Comparison of ENCODE assay signal across 12 cellular contexts in genomic region chr16:88303890-88304819, GRCh38.
DNase-seq lines count a peak whose midpoint lies in the region; ATAC-seq and TF ChIP-seq lines count a peak whose summit lies in the region.
"Had no signal": no experiment of that assay in that cellular context is flagged by ENCODE, and none has a peak within 500 bp of the region (broad histone marks: within the 10 kb centered on the region; RNA-seq: fewer than 3 reads in every experiment).

No MANE protein-coding gene starts in this region.

- H3K79me2 ChIP-seq in osteoblast (ENCODE audit: insufficient read depth, low read length), result no peaks in the 10 kb centered on the region

- H3K4me3 Mint-ChIP-seq in effector memory CD8-positive, alpha-beta T cell, result no peak overlapping the region
- H3K4me3 Mint-ChIP-seq: activated B cell treated with CpG ODN at 0.5 μM for 24 hours had no signal

- H3K27ac ChIP-seq in SJCRH30, result peak overlapping the region; percentile 32; the same call in 1 of the 2 replicates
- peak overlapping the region; percentile 85 for H3K27ac ChIP-seq in osteoblast (ENCODE audit: low read depth, low read length)

- H3K9me3 ChIP-seq in SJCRH30 (replicated peaks), result peaks cover 5% of the 10 kb centered on the region
- H3K9me3 ChIP-seq in osteoblast (ENCODE audit: low read depth, low read length), result no peaks in the 10 kb centered on the region

- H4K20me1 ChIP-seq in osteoblast (ENCODE audit: insufficient read depth, low read length), result no peaks in the 10 kb centered on the region

- no peak overlapping the region for H3K27ac Mint-ChIP-seq in effector memory CD8-positive, alpha-beta T cell
- H3K27ac Mint-ChIP-seq: activated B cell treated with CpG ODN at 0.5 μM for 24 hours had no signal

- CTCF ChIA-PET in BJ (lab: Yijun Ruan, JAX), result interaction anchor here (1.3 to 1.9 kb wide), 2 partner anchors 17 to 109 kb away, joined by 4 read pairs; no protein-coding TSS in a partner anchor

- DNase-seq in BJ (ENCODE audit: low read depth) (peak; percentile 93), SJCRH30 (peak; percentile 8 to 27), fibroblast of villous mesenchyme (ENCODE audit: low read depth) (peak; percentile 96), osteoblast (ENCODE audit: insufficient read length, low spot score, missing footprints) (peak; percentile 98), NCI-H1694 treated with DMSO at 0.1 percent for 48 hours (lab: John Stamatoyannopoulos, UW) (no peak), GDM1 (lab: John Stamatoyannopoulos, UW) (no peak)
- DNase-seq in effector memory CD8-positive, alpha-beta T cell, result no peak
- DNase-seq: activated B cell treated with CpG ODN at 0.5 μM for 24 hours, amygdala, DND-41, NCI-H2171 had no signal

- no peaks in the 10 kb centered on the region for H3K36me3 ChIP-seq in BJ (ENCODE audit: control insufficient read depth, insufficient read depth, low read length)
- no peaks in the 10 kb centered on the region for H3K36me3 ChIP-seq in SJCRH30
- no peaks in the 10 kb centered on the region for H3K36me3 ChIP-seq in osteoblast (ENCODE audit: insufficient read depth, low read length)

- H3K27me3 ChIP-seq in BJ (ENCODE audit: control insufficient read depth, insufficient read depth, low read length) (no peaks in the 10 kb centered on the region), SJCRH30 (no peaks in the 10 kb centered on the region), osteoblast (ENCODE audit: insufficient read depth, low read length) (no peaks in the 10 kb centered on the region)

- peaks cover 8% of the 10 kb centered on the region for H3K4me1 ChIP-seq in SJCRH30
- H3K4me1 ChIP-seq in osteoblast (ENCODE audit: insufficient read depth, low read length), result peaks cover 70% of the 10 kb centered on the region

- H3K4me2 ChIP-seq in osteoblast (ENCODE audit: insufficient read depth, low read length), result peak overlapping the region; percentile 36

- no peak overlapping the region; the same call in 1 of the 2 replicates for H3K4me3 ChIP-seq in BJ (ENCODE audit: low read depth, low read length)
- no peak overlapping the region for H3K4me3 ChIP-seq in SJCRH30
- peak overlapping the region; percentile 18 for H3K4me3 ChIP-seq in fibroblast of villous mesenchyme (ENCODE audit: low read depth, low read length)
- peak overlapping the region; percentile 13 for H3K4me3 ChIP-seq in osteoblast (ENCODE audit: insufficient read depth, low read length)

- POLR2A ChIA-PET in BJ (lab: Charles Lee), result interaction anchor here (0.7 kb wide), 1 partner anchor 519 kb away, joined by 3 read pairs; no protein-coding TSS in a partner anchor

- H3K9me3 Mint-ChIP-seq in effector memory CD8-positive, alpha-beta T cell, result peaks cover 0 to 7% of the 10 kb centered on the region in 2 donors
- H3K9me3 Mint-ChIP-seq: activated B cell treated with CpG ODN at 0.5 μM for 24 hours had no signal

- no peak overlapping the region for H2AFZ ChIP-seq in osteoblast (ENCODE audit: low read length)

- peaks cover 25 to 55% of the 10 kb centered on the region in 2 donors for H3K27me3 Mint-ChIP-seq in effector memory CD8-positive, alpha-beta T cell

- no peak for ATAC-seq in GM19324 (IDR thresholded peaks at IDR 0.05; ENCODE audit: low FRiP score, unreplicated experiment)
- ATAC-seq in effector memory CD8-positive, alpha-beta T cell (replicated peaks), result no peak

- TF ChIP-seq CTCF in BJ (IDR thresholded peaks at IDR 0.05; ENCODE audit: insufficient read depth, low read depth, low read length) (no peak), fibroblast of villous mesenchyme (IDR thresholded peaks at IDR 0.05; ENCODE audit: insufficient read depth, low read depth, low read length) (no peak), osteoblast (IDR thresholded peaks at IDR 0.05; ENCODE audit: extremely low read depth, low read depth, low read length) (no peak)

- H3K36me3 Mint-ChIP-seq in effector memory CD8-positive, alpha-beta T cell (ENCODE audit: insufficient read depth), result no peaks in the 10 kb centered on the region

- peaks cover 4 to 8% of the 10 kb centered on the region in 2 donors for H3K4me1 Mint-ChIP-seq in effector memory CD8-positive, alpha-beta T cell (ENCODE audit: low read depth in 2 of 2)
- H3K4me1 Mint-ChIP-seq: activated B cell treated with CpG ODN at 0.5 μM for 24 hours had no signal

Comparison
In these comparisons a context has a peak if more than half of its experiments do, and no peak if none do; other contexts are left out.
1. DNase-seq: peak in BJ (single experiment), SJCRH30 (2 of 2), fibroblast of villous mesenchyme (single experiment) and osteoblast (single experiment); none in NCI-H1694 treated with DMSO at 0.1 percent for 48 hours (single experiment), GDM1 (single experiment) and effector memory CD8-positive, alpha-beta T cell (0 of 3).
2. H3K4me3 ChIP-seq: peak in fibroblast of villous mesenchyme (single experiment) and osteoblast (single experiment); none in BJ (single experiment) and SJCRH30 (single experiment).